In the genomic region with DNA sequence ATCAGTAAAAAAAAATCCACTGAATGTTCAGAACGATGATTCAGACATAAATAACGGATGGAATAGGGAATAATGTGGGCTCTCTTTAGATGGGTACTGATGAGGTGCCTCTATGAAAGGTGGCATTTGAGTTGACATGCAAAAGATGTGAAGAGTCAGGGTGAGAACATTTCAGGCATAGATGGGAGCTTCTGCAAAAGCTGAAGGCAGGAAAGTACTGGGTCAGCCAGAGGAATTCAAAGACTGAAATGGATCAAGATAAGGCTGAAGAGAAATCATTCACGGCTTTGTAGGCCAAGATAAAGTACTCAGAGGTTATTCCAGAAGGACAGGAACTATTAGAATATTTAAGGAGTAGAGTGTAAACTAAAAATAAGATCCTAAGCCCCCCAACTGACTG, we compare ENCODE assay signal across 22 cellular contexts.
"Had no signal": no experiment of that assay in that cellular context is flagged by ENCODE, and none has a peak within 500 bp of the region (broad histone marks: within the 10 kb centered on the region; RNA-seq: fewer than 3 reads in every experiment).

No MANE protein-coding gene starts in this region.

- H3K4me1 ChIP-seq: esophagus squamous epithelium, lower lobe of right lung, neural progenitor cell, parathyroid adenoma, right lobe of liver, thyroid gland had no signal

- H3K4me3 ChIP-seq: esophagus squamous epithelium, lower lobe of right lung, neural progenitor cell, right lobe of liver, stomach, thyroid gland had no signal

- H3K9me3 ChIP-seq: esophagus squamous epithelium, lower lobe of right lung, right lobe of liver, stomach, thyroid gland had no signal

- H3K27ac ChIP-seq: esophagus squamous epithelium, lower lobe of right lung, neural progenitor cell, parathyroid adenoma, right lobe of liver, stomach, thyroid gland had no signal

- H3K9me3 Mint-ChIP-seq: effector memory CD8-positive, alpha-beta T cell had no signal

- H3K36me3 ChIP-seq: esophagus squamous epithelium, lower lobe of right lung, neural progenitor cell, right lobe of liver, stomach, thyroid gland had no signal

- H3K27me3 Mint-ChIP-seq: type B pancreatic cell had no signal

- H3K4me3 Mint-ChIP-seq: effector memory CD8-positive, alpha-beta T cell; naive thymus-derived CD4-positive, alpha-beta T cell; nephron; neural progenitor cell; type B pancreatic cell had no signal

- H3K4me1 Mint-ChIP-seq: naive thymus-derived CD4-positive, alpha-beta T cell; nephron; neural progenitor cell had no signal

- H3K27me3 ChIP-seq: esophagus squamous epithelium, neural progenitor cell, right lobe of liver, stomach, thyroid gland had no signal

- DNase-seq: cortex of kidney; effector memory CD8-positive, alpha-beta T cell; erythroblast; esophagus squamous epithelium; left ventricle myocardium superior; lower lobe of right lung; midbrain; naive thymus-derived CD4-positive, alpha-beta T cell; right lobe of liver; small intestine; stimulated activated CD4-positive, alpha-beta T cell treated with anti-CD3 and anti-CD28 coated beads, Interleukin-12 subunit alpha, Interleukin-12 subunit beta, amount 100 ng/mL, for 4 hours; stimulated activated CD4-positive, alpha-beta T cell treated with anti-CD3 and anti-CD28 coated beads, Interleukin-1b, Interleukin-23, amount 100 ng/mL, for 48 hours; stimulated activated CD4-positive, alpha-beta T cell treated with anti-CD3 and anti-CD28 coated beads, Interleukin-4, amount 100 ng/mL, for 1 hour; stimulated activated CD8-positive, alpha-beta memory T cell treated with anti-CD3 and anti-CD28 coated beads, Interleukin-4, amount 100 ng/mL, for 48 hours; stimulated activated naive CD4-positive, alpha-beta T cell treated with Interleukin-2 at 50 U/mL for 16 hours; stomach; thyroid gland had no signal

- H3K9ac ChIP-seq: neural progenitor cell, parathyroid adenoma had no signal

- ATAC-seq: effector memory CD8-positive, alpha-beta T cell; left ventricle myocardium superior; lower lobe of right lung; naive thymus-derived CD4-positive, alpha-beta T cell; right lobe of liver had no signal

- H3K27ac Mint-ChIP-seq: effector memory CD8-positive, alpha-beta T cell; naive thymus-derived CD4-positive, alpha-beta T cell; nephron; neural progenitor cell; progenitor cell of endocrine pancreas; type B pancreatic cell had no signal

- H3K36me3 Mint-ChIP-seq: neural progenitor cell, type B pancreatic cell had no signal

- H3K4me2 ChIP-seq: neural progenitor cell had no signal

- H3K79me2 ChIP-seq: parathyroid adenoma had no signal
